ENCODE assay signal across 22 cellular contexts in the genomic region with DNA sequence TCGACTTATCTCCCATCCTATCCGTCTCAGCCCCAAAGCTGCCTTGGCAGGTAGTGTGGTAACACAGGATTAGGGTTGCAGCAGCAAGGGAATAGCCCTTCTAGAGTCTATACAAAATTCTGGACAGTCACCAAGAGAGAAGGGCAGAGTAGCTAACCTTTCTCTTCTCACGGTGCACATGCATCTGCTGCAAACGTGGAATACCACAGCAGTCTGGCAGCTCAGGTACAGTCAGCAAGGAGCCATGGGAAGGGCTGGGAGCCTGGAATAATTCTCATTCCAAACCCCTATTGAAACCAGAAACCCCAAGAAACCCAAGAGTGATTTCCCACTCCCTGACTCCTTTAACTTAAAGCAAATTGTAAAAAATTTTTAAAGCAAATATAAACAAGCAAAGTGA.
DNase-seq lines count a peak whose midpoint lies in the region; FAIRE-seq and TF ChIP-seq lines count a peak whose summit lies in the region.
"Had no signal": no experiment of that assay in that cellular context is flagged by ENCODE, and none has a peak within 500 bp of the region (broad histone marks: within the 10 kb centered on the region; RNA-seq: fewer than 3 reads in every experiment).

No MANE protein-coding gene starts in this region.

- H3K27me3 Mint-ChIP-seq in Caco-2 (ENCODE audit: insufficient read depth, unreplicated experiment): no peaks in the 10 kb centered on the region
- H3K27me3 Mint-ChIP-seq in MCF 10A (ENCODE audit: insufficient read depth, unreplicated experiment): no peaks in the 10 kb centered on the region
- H3K27me3 Mint-ChIP-seq: CD4-positive, alpha-beta T cell had no signal

- H2BK20ac ChIP-seq in H1 (ENCODE audit: low read length): no peak overlapping the region

- H3K36me3 ChIP-seq in Caco-2 (ENCODE audit: control insufficient read depth, insufficient read depth, low read length) (no peaks in the 10 kb centered on the region), H1 (ENCODE audit: control insufficient read depth in 2 of 4, insufficient read depth in 4 of 4, low read length in 3 of 4) (no peaks in the 10 kb centered on the region), trophoblast cell (ENCODE audit: control insufficient read depth in 1 of 2, insufficient read depth in 2 of 2, low read length in 2 of 2) (no peaks in the 10 kb centered on the region), testis (ENCODE audit: low read depth, missing control alignments) (no peaks in the 10 kb centered on the region)

- POLR2A ChIA-PET in Caco-2 (lab: Charles Lee): no interaction called here
- POLR2A ChIA-PET in H1 (lab: Charles Lee; ENCODE audit: partially characterized antibody): no interaction called here
- POLR2A ChIA-PET in MCF 10A (lab: Yijun Ruan, JAX): interaction anchor here (0.9 kb wide), 1 partner anchor 11 kb away, joined by 3 read pairs; no protein-coding TSS in a partner anchor

- peaks cover 36% of the 10 kb centered on the region for H3K4me1 Mint-ChIP-seq in Caco-2 (ENCODE audit: low read depth, unreplicated experiment)
- peaks cover 16% of the 10 kb centered on the region for H3K4me1 Mint-ChIP-seq in MCF 10A (ENCODE audit: insufficient read depth, unreplicated experiment)

- no peaks in the 10 kb centered on the region for H3K23me2 ChIP-seq in H1 (ENCODE audit: low read depth, low read length)

- H3K4me1 ChIP-seq in Caco-2 (peaks cover 26% of the 10 kb centered on the region), H1 (replicated peaks in 1 of 4; ENCODE audit: control insufficient read depth in 3 of 4, insufficient read depth in 4 of 4, low read length in 3 of 4) (peaks cover 0 to 4% (median 0%) of the 10 kb centered on the region in 4 experiments; a peak in 1 of 7 replicates), trophoblast cell (ENCODE audit: control insufficient read depth in 1 of 2, insufficient read depth in 2 of 2, low read length in 2 of 2) (peaks cover under 1 to 9% of the 10 kb centered on the region in 2 experiments), testis (no peaks in the 10 kb centered on the region)

- H2BK12ac ChIP-seq in H1 (ENCODE audit: low read depth, low read length) (no peak overlapping the region), trophoblast cell (ENCODE audit: low read length) (no peak overlapping the region)

- H3K9ac ChIP-seq in H1 (replicated peaks in 1 of 4; ENCODE audit: extremely low read depth in 1 of 4, low read depth in 3 of 4, low read length in 3 of 4) (no peak overlapping the region; a peak in 1 of 7 replicates), trophoblast cell (ENCODE audit: low read length) (no peak overlapping the region)

- H2AFZ ChIP-seq in H1 (ENCODE audit: low read length) (peak overlapping the region; percentile 70; the same call in 1 of the 2 replicates), trophoblast cell (ENCODE audit: insufficient read depth, low read length, poor library complexity) (no peak overlapping the region)

- H3K27ac Mint-ChIP-seq in Caco-2 (ENCODE audit: unreplicated experiment) (peak overlapping the region; percentile 37), MCF 10A (ENCODE audit: low read depth, unreplicated experiment) (no peak overlapping the region)
- H3K27ac Mint-ChIP-seq: CD4-positive, alpha-beta T cell; H9 had no signal

- H3K4ac ChIP-seq in H1 (replicated peaks; ENCODE audit: insufficient read length, low read depth, low read length) (no peak overlapping the region), trophoblast cell (ENCODE audit: low read depth, low read length) (no peak overlapping the region)

- H4K5ac ChIP-seq in H1 (ENCODE audit: insufficient read length, low read depth, low read length): no peak overlapping the region

- TF ChIP-seq RAD21 in H1 (IDR thresholded peaks at IDR 0.05 in 1 of 2, conservative IDR thresholded peaks at IDR 0.05 in 1 of 2; ENCODE audit: low read depth in 2 of 2, low read length in 2 of 2): no peak

- BruUV-seq in Caco-2 (replicated peaks; lab: Mats Ljungman, UMichigan): no TSS peak
- BruUV-seq in MCF 10A (replicated peaks; lab: Mats Ljungman, UMichigan): no TSS peak

- no peak for TF ChIP-seq CTCF in Caco-2 (IDR thresholded peaks at IDR 0.05; ENCODE audit: insufficient read depth in 1 of 2, low read depth in 1 of 2, low read length in 1 of 2, severe bottlenecking in 1 of 2, unreplicated experiment in 1 of 2)
- TF ChIP-seq CTCF in H1 (IDR thresholded peaks at IDR 0.05; ENCODE audit: control extremely low read depth in 1 of 3, insufficient read depth in 1 of 3, low read depth in 1 of 3, low read length in 3 of 3): no peak
- no peak for TF ChIP-seq CTCF in testis (IDR thresholded peaks at IDR 0.05)
- no peak for TF ChIP-seq CTCF in MCF 10A (IDR thresholded peaks at IDR 0.05; ENCODE audit: unreplicated experiment)

- no peaks in the 10 kb centered on the region for H3K9me3 ChIP-seq in Caco-2
- H3K9me3 ChIP-seq in H1 (ENCODE audit: insufficient read depth in 2 of 2, low read depth in 1 of 2, low read length in 1 of 2): no peaks in the 10 kb centered on the region
- no peaks in the 10 kb centered on the region for H3K9me3 ChIP-seq in trophoblast cell (ENCODE audit: insufficient read depth, low read depth, low read length)
- H3K9me3 ChIP-seq in testis: no peaks in the 10 kb centered on the region
- H3K9me3 ChIP-seq: A549 had no signal

- H3K79me1 ChIP-seq in H1 (ENCODE audit: low read depth, low read length) (no peaks in the 10 kb centered on the region), trophoblast cell (ENCODE audit: low read length) (peaks cover 9% of the 10 kb centered on the region)

- H4K91ac ChIP-seq in H1 (replicated peaks; ENCODE audit: insufficient read length, low read length) (no peak overlapping the region), trophoblast cell (ENCODE audit: low read depth, low read length) (no peak overlapping the region)

- H2BK5ac ChIP-seq in H1 (ENCODE audit: low read depth, low read length): 0 out of 2 replicates have a peak overlapping the region, but pooled peaks have one; percentile 1
- no peak overlapping the region for H2BK5ac ChIP-seq in trophoblast cell (ENCODE audit: low read depth, low read length, poor library complexity)

- TF ChIP-seq POLR2A in H1 (IDR thresholded peaks at IDR 0.05; ENCODE audit: control extremely low read depth in 1 of 2, low read depth in 2 of 2, low read length in 2 of 2) (no peak), testis (IDR thresholded peaks at IDR 0.05) (no peak)

- H4K20me1 ChIP-seq in H1 (replicated peaks in 1 of 2; ENCODE audit: control insufficient read depth in 1 of 2, insufficient read depth in 2 of 2, low read length in 2 of 2): no peaks in the 10 kb centered on the region

- no peak for TF ChIP-seq EP300 in H1 (IDR thresholded peaks at IDR 0.05; ENCODE audit: borderline replicate concordance in 1 of 2, low read depth in 2 of 2, low read length in 2 of 2)

- no peak overlapping the region for H3K56ac ChIP-seq in H1 (replicated peaks; ENCODE audit: insufficient read length, low read depth, low read length)

- H3K79me2 ChIP-seq in H1 (ENCODE audit: control insufficient read depth in 1 of 2, insufficient read depth in 2 of 2, low read length in 2 of 2) (no peaks in the 10 kb centered on the region), trophoblast cell (ENCODE audit: control insufficient read depth, insufficient read depth, low read length, poor library complexity) (no peaks in the 10 kb centered on the region)

- H3K27ac ChIP-seq in H1 (ENCODE audit: low read depth, low read length): no peak overlapping the region
- peak overlapping the region; percentile 51 for H3K27ac ChIP-seq in trophoblast cell (ENCODE audit: low read depth, low read length)
- H3K27ac ChIP-seq in testis: no peak overlapping the region
- H3K27ac ChIP-seq: 22Rv1, A549, C4-2B had no signal

- H3K4me2 ChIP-seq in H1 (ENCODE audit: insufficient read depth in 1 of 2, low read depth in 2 of 2, low read length in 2 of 2) (no peak overlapping the region), trophoblast cell (ENCODE audit: low read length) (peak overlapping the region; percentile 17)
- H3K4me2 ChIP-seq: A549 had no signal

- H2BK120ac ChIP-seq in H1 (replicated peaks; ENCODE audit: low read depth, low read length): no peak overlapping the region
- H2BK120ac ChIP-seq in trophoblast cell (ENCODE audit: insufficient read depth, low read length, poor library complexity): no peak overlapping the region

- WGBS in H1 (ENCODE audit: extremely low coverage in 1 of 2, insufficient coverage in 1 of 2, insufficient read length in 1 of 2, insufficient replicate concordance in 2 of 2, low coverage in 1 of 2, low lambda C conversion rate in 2 of 2, missing lambda C conversion rate in 1 of 2), 2 experiments: 70% methylated on average over 4 of the region's 4 CpGs; no CpG with 5 or more reads in 1 of the 2 experiments
- no CpG with 5 or more reads among the region's 4 CpGs for WGBS in trophoblast cell (ENCODE audit: extremely low coverage, insufficient coverage, insufficient read length)
- 63 to 64% methylated on average over 4 of the region's 4 CpGs for WGBS in testis, 2 donors

- H2BK15ac ChIP-seq in H1 (ENCODE audit: low read length): no peak overlapping the region

- intact Hi-C loops in Caco-2 (cut with micrococcal nuclease; ENCODE audit: unreplicated experiment): no loop called here
- intact Hi-C loops in testis (cut with DNase I; ENCODE audit: low total_unique reads): no loop called here
- intact Hi-C loops in MCF 10A (cut with micrococcal nuclease): no loop called here

- no peak for FAIRE-seq in H1 (lab: Jason Lieb, UNC)
- FAIRE-seq: A549, GM12892, GM18507, HTR-8/SVneo had no signal

- H4K12ac ChIP-seq in trophoblast cell (ENCODE audit: low read depth, low read length): no peak overlapping the region

- CTCF ChIA-PET in Caco-2 (lab: Charles Lee) (interaction anchor here (0.6 kb wide), 1 partner anchor 322 kb away, joined by 4 read pairs; no protein-coding TSS in a partner anchor), H1 (lab: Charles Lee; ENCODE audit: partially characterized antibody) (no interaction called here), MCF 10A (lab: Yijun Ruan, JAX) (interaction anchor here (1.4 to 1.6 kb wide), 2 partner anchors 9 to 95 kb away, joined by 3 read pairs; no protein-coding TSS in a partner anchor)

- no peak overlapping the region for H3K14ac ChIP-seq in H1 (ENCODE audit: insufficient read length)
- no peak overlapping the region for H3K14ac ChIP-seq in trophoblast cell (ENCODE audit: low read length)

- H3K9me3 Mint-ChIP-seq in Caco-2 (ENCODE audit: unreplicated experiment): no peaks in the 10 kb centered on the region
- H3K9me3 Mint-ChIP-seq in MCF 10A (ENCODE audit: unreplicated experiment): no peaks in the 10 kb centered on the region
- H3K9me3 Mint-ChIP-seq: H9 had no signal

- H3K27me3 ChIP-seq in Caco-2 (replicated peaks; ENCODE audit: control insufficient read depth, insufficient read depth, low read length) (no peaks in the 10 kb centered on the region), H1 (replicated peaks in 1 of 4; ENCODE audit: control insufficient read depth in 3 of 4, extremely low read depth in 1 of 4, insufficient read depth in 3 of 4, low read length in 3 of 4) (no peaks in the 10 kb centered on the region), trophoblast cell (ENCODE audit: insufficient read depth, low read length) (no peaks in the 10 kb centered on the region), testis (no peaks in the 10 kb centered on the region)

- H3K23ac ChIP-seq in H1 (ENCODE audit: insufficient read length): no peak overlapping the region
- no peak overlapping the region for H3K23ac ChIP-seq in trophoblast cell (ENCODE audit: low read length)

- H3K36me3 Mint-ChIP-seq in Caco-2 (ENCODE audit: insufficient read depth, unreplicated experiment): peaks cover 3% of the 10 kb centered on the region
- H3K36me3 Mint-ChIP-seq in MCF 10A (ENCODE audit: insufficient read depth, unreplicated experiment): no peaks in the 10 kb centered on the region

- H3K4me3 ChIP-seq in Caco-2 (ENCODE audit: low read depth, low read length): no peak overlapping the region
- no peak overlapping the region for H3K4me3 ChIP-seq in H1 (ENCODE audit: extremely low read depth in 1 of 4, insufficient read depth in 2 of 4, low read depth in 3 of 4, low read length in 4 of 4)
- H3K4me3 ChIP-seq in trophoblast cell (ENCODE audit: low read depth, low read length): no peak overlapping the region
- no peak overlapping the region for H3K4me3 ChIP-seq in testis
- H3K4me3 ChIP-seq: A549 had no signal

- DNase-seq in Caco-2 (no peak), NCI-H82 treated with DMSO at 0.1 percent for 48 hours (lab: John Stamatoyannopoulos, UW; ENCODE audit: unreplicated experiment) (peak; percentile 4), H1 (ENCODE audit: low read depth in 1 of 2, low spot score in 2 of 2) (no peak), trophoblast cell (no peak), mesenteric fat pad (ENCODE audit: low spot score) (no peak), testis (no peak), MCF 10A (ENCODE audit: unreplicated experiment) (no peak)
- DNase-seq: AML-193; Calu3; CD4-positive, alpha-beta T cell; DMS153; DMS79; GDM1; GOT3; H9; IMR-90 had no signal

- H2AK5ac ChIP-seq in H1 (ENCODE audit: low read depth, low read length) (no peak overlapping the region), trophoblast cell (ENCODE audit: low read length) (no peak overlapping the region)

- H4K8ac ChIP-seq in H1 (ENCODE audit: extremely low read depth, insufficient read depth, low read length) (no peak overlapping the region), trophoblast cell (ENCODE audit: low read depth, low read length) (no peak overlapping the region)

- H3K4me3 Mint-ChIP-seq in Caco-2 (ENCODE audit: unreplicated experiment): no peak overlapping the region
- H3K4me3 Mint-ChIP-seq in MCF 10A (ENCODE audit: unreplicated experiment): no peak overlapping the region
- H3K4me3 Mint-ChIP-seq: CD4-positive, alpha-beta T cell; H9 had no signal

- H3K18ac ChIP-seq in H1 (ENCODE audit: extremely low read depth, low read length) (no peak overlapping the region), trophoblast cell (ENCODE audit: low read length) (no peak overlapping the region)
